Comparison of ENCODE assay signal across 12 cellular contexts in genomic region chr21:45209046-45209445, GRCh38.
DNase-seq lines count a peak whose midpoint lies in the region; ATAC-seq and TF ChIP-seq lines count a peak whose summit lies in the region.
"Had no signal": no experiment of that assay in that cellular context is flagged by ENCODE, and none has a peak within 500 bp of the region (broad histone marks: within the 10 kb centered on the region; RNA-seq: fewer than 3 reads in every experiment).

No MANE protein-coding gene starts in this region.

- no peak overlapping the region for H3K4me3 Mint-ChIP-seq in central memory CD8-positive, alpha-beta T cell
- H3K4me3 Mint-ChIP-seq: activated CD8-positive, alpha-beta T cell treated with anti-CD3 and anti-CD28 coated beads for 36 hours had no signal

- H3K27ac ChIP-seq in osteoblast (ENCODE audit: low read depth, low read length) (peak overlapping the region; percentile 11), SJCRH30 (no peak overlapping the region)

- H3K79me2 ChIP-seq in osteoblast (ENCODE audit: insufficient read depth, low read length) = no peaks in the 10 kb centered on the region

- H3K4me1 ChIP-seq in osteoblast (ENCODE audit: insufficient read depth, low read length) (peaks cover 4% of the 10 kb centered on the region), SJCRH30 (no peaks in the 10 kb centered on the region)

- no peaks in the 10 kb centered on the region for H4K20me1 ChIP-seq in osteoblast (ENCODE audit: insufficient read depth, low read length)

- DNase-seq in COLO829 (ENCODE audit: low spot score) = peak; percentile 44
- peak; percentile 75 for DNase-seq in M059J (ENCODE audit: low read depth)
- DNase-seq in central memory CD8-positive, alpha-beta T cell (ENCODE audit: low spot score in 2 of 2) = no peak
- peak; percentile 94 for DNase-seq in osteoblast (ENCODE audit: insufficient read length, low spot score, missing footprints)
- DNase-seq in SJCRH30 = no peak
- no peak for DNase-seq in activated CD4-positive, alpha-beta T cell treated with anti-CD3 and anti-CD28 coated beads, Interleukin-2, amount 50 U/mL, for 48 hours
- DNase-seq: activated naive CD4-positive, alpha-beta T cell treated with anti-CD3 and anti-CD28 coated beads, Interleukin-2, amount 50 U/mL, for 16 hours; T1000 had no signal

- no peak overlapping the region for H2AFZ ChIP-seq in osteoblast (ENCODE audit: low read length)

- ATAC-seq in central memory CD8-positive, alpha-beta T cell (replicated peaks; ENCODE audit: extremely low read depth, poor library complexity, severe bottlenecking) = no peak
- ATAC-seq in GM19452 (IDR thresholded peaks at IDR 0.05; ENCODE audit: unreplicated experiment) = no peak
- no peak for ATAC-seq in HG03520 (IDR thresholded peaks at IDR 0.05; ENCODE audit: unreplicated experiment)

- peaks cover 16% of the 10 kb centered on the region for H3K36me3 Mint-ChIP-seq in central memory CD8-positive, alpha-beta T cell (ENCODE audit: insufficient read depth)

- TF ChIP-seq CTCF in osteoblast (IDR thresholded peaks at IDR 0.05; ENCODE audit: extremely low read depth, low read depth, low read length) = no peak

- H3K36me3 ChIP-seq in osteoblast (ENCODE audit: insufficient read depth, low read length) (peaks cover 8% of the 10 kb centered on the region), SJCRH30 (peaks cover 2% of the 10 kb centered on the region)

- no peaks in the 10 kb centered on the region for H3K27me3 Mint-ChIP-seq in central memory CD8-positive, alpha-beta T cell
- H3K27me3 Mint-ChIP-seq: activated CD8-positive, alpha-beta T cell treated with anti-CD3 and anti-CD28 coated beads for 36 hours had no signal

- H3K27me3 ChIP-seq in osteoblast (ENCODE audit: insufficient read depth, low read length) (no peaks in the 10 kb centered on the region), SJCRH30 (no peaks in the 10 kb centered on the region)

- peaks cover 34% of the 10 kb centered on the region for H3K4me1 Mint-ChIP-seq in central memory CD8-positive, alpha-beta T cell

- H3K4me3 ChIP-seq in osteoblast (ENCODE audit: insufficient read depth, low read length) (peak overlapping the region; percentile 36), SJCRH30 (no peak overlapping the region)
- H3K4me3 ChIP-seq: coronary artery had no signal

- peak overlapping the region; percentile 24 for H3K27ac Mint-ChIP-seq in central memory CD8-positive, alpha-beta T cell (ENCODE audit: low read depth)
- H3K27ac Mint-ChIP-seq: activated CD8-positive, alpha-beta T cell treated with anti-CD3 and anti-CD28 coated beads for 36 hours had no signal

- H3K9me3 Mint-ChIP-seq in central memory CD8-positive, alpha-beta T cell = no peaks in the 10 kb centered on the region
- H3K9me3 Mint-ChIP-seq: activated CD8-positive, alpha-beta T cell treated with anti-CD3 and anti-CD28 coated beads for 36 hours had no signal

- no peaks in the 10 kb centered on the region for H3K9me3 ChIP-seq in osteoblast (ENCODE audit: low read depth, low read length)
- no peaks in the 10 kb centered on the region for H3K9me3 ChIP-seq in SJCRH30 (replicated peaks)

- peak overlapping the region; percentile 59 for H3K4me2 ChIP-seq in osteoblast (ENCODE audit: insufficient read depth, low read length)

Comparison
In these comparisons a context has a peak if more than half of its experiments do, and no peak if none do; other contexts are left out.
1. DNase-seq: peak in COLO829 (single experiment), M059J (single experiment) and osteoblast (single experiment); none in central memory CD8-positive, alpha-beta T cell (0 of 2), SJCRH30 (0 of 2) and activated CD4-positive, alpha-beta T cell treated with anti-CD3 and anti-CD28 coated beads, Interleukin-2, amount 50 U/mL, for 48 hours (0 of 2).